Comparison of ENCODE assay signal across 2 cellular contexts in genomic region chr10:120041807-120042545, GRCh38.
TF ChIP-seq lines count a peak whose summit lies in the region.

No MANE protein-coding gene starts in this region.

TF ChIP-seq in GM23338, 12 proteins besides CTCF, POLR2A, EP300 and RAD21 (continued from another document):
- TF ChIP-seq ZNF462 (CRISPR knock-in tag; IDR thresholded peaks at IDR 0.05), result no peak
- no peak for TF ChIP-seq NANOG (IDR thresholded peaks at IDR 0.05; ENCODE audit: borderline replicate concordance)
- TF ChIP-seq REST (IDR thresholded peaks at IDR 0.05; ENCODE audit: unreplicated experiment), result no peak
- TF ChIP-seq POLR2AphosphoS5 (IDR thresholded peaks at IDR 0.05; ENCODE audit: low read depth), result no peak
- no peak for TF ChIP-seq ZNF331 (CRISPR knock-in tag; IDR thresholded peaks at IDR 0.05; ENCODE audit: low read depth)
- TF ChIP-seq STAT1 (IDR thresholded peaks at IDR 0.05; ENCODE audit: unreplicated experiment), result no peak
- no peak for TF ChIP-seq CREB1 (CRISPR knock-in tag; IDR thresholded peaks at IDR 0.05; ENCODE audit: low read depth)
- TF ChIP-seq ZNF114 (CRISPR knock-in tag; IDR thresholded peaks at IDR 0.05), result no peak
- TF ChIP-seq EZH2phosphoT487 (IDR thresholded peaks at IDR 0.05; ENCODE audit: unreplicated experiment), result no peak
- no peak for TF ChIP-seq JUNB (IDR thresholded peaks at IDR 0.05; ENCODE audit: unreplicated experiment)
- TF ChIP-seq ETS1 (IDR thresholded peaks at IDR 0.05), result no peak

TF ChIP-seq in H1, 55 proteins besides CTCF, POLR2A, EP300 and RAD21 (continued from another document):
- TF ChIP-seq CHD7 (IDR thresholded peaks at IDR 0.05; ENCODE audit: insufficient replicate concordance, low read length) (no peak), TAF7 (optimal IDR thresholded peaks at IDR 0.05; ENCODE audit: borderline replicate concordance, low read depth, low read length) (no peak), SP2 (IDR thresholded peaks at IDR 0.05; ENCODE audit: low read length) (no peak), CBX8 (IDR thresholded peaks at IDR 0.05; ENCODE audit: borderline replicate concordance, low read depth, low read length) (no peak), SRF (IDR thresholded peaks at IDR 0.05; ENCODE audit: low read depth, low read length) (no peak), TAF1 (IDR thresholded peaks at IDR 0.05; ENCODE audit: low read depth, low read length) (no peak), E2F6 (IDR thresholded peaks at IDR 0.05) (no peak), EGR1 (IDR thresholded peaks at IDR 0.05; ENCODE audit: borderline replicate concordance, low read depth, low read length) (no peak), ZNF274 (IDR thresholded peaks at IDR 0.05; ENCODE audit: borderline replicate concordance, extremely low read depth, low read length) (no peak), TEAD4 (IDR thresholded peaks at IDR 0.05; ENCODE audit: low read depth, low read length) (no peak), BRCA1 (IDR thresholded peaks at IDR 0.05; ENCODE audit: low read depth, low read length) (no peak), SP4 (IDR thresholded peaks at IDR 0.05; ENCODE audit: low read length) (no peak), CHD1 (IDR thresholded peaks at IDR 0.05; ENCODE audit: low read depth, low read length) (no peak)
